ENCODE assay signal across 10 cellular contexts in genomic region chr18:79912409-79912991, GRCh38. TPM values are rescaled to one million over a fixed set of nuclear protein-coding genes. Genes with fewer than 3 reads are reported as not detected.
DNase-seq lines count a peak whose midpoint lies in the region; ATAC-seq and TF ChIP-seq lines count a peak whose summit lies in the region.
"Had no signal": no experiment of that assay in that cellular context is flagged by ENCODE, and none has a peak within 500 bp of the region (broad histone marks: within the 10 kb centered on the region; RNA-seq: fewer than 3 reads in every experiment).

No MANE protein-coding gene starts in this region.

- no peak for TF ChIP-seq CTCF in RWPE1 (conservative IDR thresholded peaks at IDR 0.05; ENCODE audit: low read depth)

- no peak overlapping the region for H3K27ac Mint-ChIP-seq in stimulated activated effector memory CD8-positive, alpha-beta T cell treated with anti-CD3 and anti-CD28 coated beads, Interleukin-12 subunit alpha, Interleukin-12 subunit beta, amount 100 ng/mL, for 72 hours

- H3K4me1 Mint-ChIP-seq in stimulated activated effector memory CD8-positive, alpha-beta T cell treated with anti-CD3 and anti-CD28 coated beads, Interleukin-12 subunit alpha, Interleukin-12 subunit beta, amount 100 ng/mL, for 72 hours, result peaks cover 36% of the 10 kb centered on the region

- DNase-seq in activated effector memory CD4-positive, alpha-beta T cell treated with anti-CD3 and anti-CD28 coated beads, Interleukin-2, amount 50 U/mL, for 16 hours, result peak; percentile 59
- DNase-seq in activated effector memory CD4-positive, alpha-beta T cell treated with Interleukin-2 at 50 U/mL for 16 hours, result no peak
- peak; percentile 50 for DNase-seq in left lobe of liver (ENCODE audit: low spot score)
- no peak for DNase-seq in stimulated activated effector memory CD8-positive, alpha-beta T cell treated with anti-CD3 and anti-CD28 coated beads, Interleukin-12 subunit alpha, Interleukin-12 subunit beta, amount 100 ng/mL, for 72 hours (ENCODE audit: low spot score in 2 of 2)
- no peak for DNase-seq in central memory CD4-positive, alpha-beta T cell
- no peak for DNase-seq in RWPE1 (ENCODE audit: low spot score)
- DNase-seq in HEK293T (ENCODE audit: extremely low spot score), result no peak

- no peaks in the 10 kb centered on the region for H3K9me3 Mint-ChIP-seq in stimulated activated effector memory CD8-positive, alpha-beta T cell treated with anti-CD3 and anti-CD28 coated beads, Interleukin-12 subunit alpha, Interleukin-12 subunit beta, amount 100 ng/mL, for 72 hours

- peak; percentile 36 for ATAC-seq in left lobe of liver
- ATAC-seq in stimulated activated effector memory CD8-positive, alpha-beta T cell treated with anti-CD3 and anti-CD28 coated beads, Interleukin-12 subunit alpha, Interleukin-12 subunit beta, amount 100 ng/mL, for 72 hours, result peak; percentile 74

- CTCF ChIA-PET in RWPE1 (lab: Yijun Ruan, JAX), result no interaction called here
- CTCF ChIA-PET in HEK293T (lab: Yijun Ruan, JAX), result no interaction called here

- POLR2A ChIA-PET in RWPE1 (lab: Yijun Ruan, JAX; ENCODE audit: low non-redundant PET) (no interaction called here), HEK293T (lab: Yijun Ruan, JAX) (no interaction called here)

- no peak overlapping the region for H3K4me3 Mint-ChIP-seq in stimulated activated effector memory CD8-positive, alpha-beta T cell treated with anti-CD3 and anti-CD28 coated beads, Interleukin-12 subunit alpha, Interleukin-12 subunit beta, amount 100 ng/mL, for 72 hours

- H3K27ac ChIP-seq in angular gyrus (ENCODE audit: low read depth, low read length) (peak overlapping the region; percentile 37), RWPE1 (no peak overlapping the region)
- H3K27ac ChIP-seq: 22Rv1, SJSA1 had no signal

- peaks cover 23% of the 10 kb centered on the region for H3K36me3 Mint-ChIP-seq in stimulated activated effector memory CD8-positive, alpha-beta T cell treated with anti-CD3 and anti-CD28 coated beads, Interleukin-12 subunit alpha, Interleukin-12 subunit beta, amount 100 ng/mL, for 72 hours

TF ChIP-seq in HEK293T, 16 proteins besides CTCF, POLR2A, EP300 and RAD21:
- TF ChIP-seq CTBP1 (IDR thresholded peaks at IDR 0.05; ENCODE audit: borderline replicate concordance) (no peak), SP1 (IDR thresholded peaks at IDR 0.05) (no peak), ELF4 (IDR thresholded peaks at IDR 0.05) (no peak), TARDBP (IDR thresholded peaks at IDR 0.05) (no peak), BHLHE40 (IDR thresholded peaks at IDR 0.05; ENCODE audit: borderline replicate concordance) (no peak), SUZ12 (IDR thresholded peaks at IDR 0.05) (no peak), FOXM1 (IDR thresholded peaks at IDR 0.05; ENCODE audit: borderline replicate concordance) (no peak), NFRKB (IDR thresholded peaks at IDR 0.05) (no peak), PKNOX1 (IDR thresholded peaks at IDR 0.05) (no peak), HDGF (IDR thresholded peaks at IDR 0.05; ENCODE audit: borderline replicate concordance) (no peak), FOXA1 (IDR thresholded peaks at IDR 0.05) (no peak), LEF1 (IDR thresholded peaks at IDR 0.05; ENCODE audit: borderline replicate concordance) (no peak), ARNT (IDR thresholded peaks at IDR 0.05) (no peak), L3MBTL2 (conservative IDR thresholded peaks at IDR 0.05) (no peak), FOXK2 (IDR thresholded peaks at IDR 0.05) (no peak), ZNF384 (IDR thresholded peaks at IDR 0.05) (no peak)

RNA-seq across cellular contexts. Expression of gene SLC66A2, which starts 39.0 kb away (rescaled TPM):
- 140 TPM for total RNA-seq in left lobe of liver

RNA-seq across cellular contexts. Expression of gene HSBP1L1, which starts 51.9 kb away (rescaled TPM):
- 20.2 TPM for total RNA-seq in left lobe of liver

Comparison
In these comparisons a context has a peak if more than half of its experiments do, and no peak if none do; other contexts are left out.
1. DNase-seq: peak in activated effector memory CD4-positive, alpha-beta T cell treated with anti-CD3 and anti-CD28 coated beads, Interleukin-2, amount 50 U/mL, for 16 hours (single experiment) and left lobe of liver (single experiment); none in activated effector memory CD4-positive, alpha-beta T cell treated with Interleukin-2 at 50 U/mL for 16 hours (single experiment), stimulated activated effector memory CD8-positive, alpha-beta T cell treated with anti-CD3 and anti-CD28 coated beads, Interleukin-12 subunit alpha, Interleukin-12 subunit beta, amount 100 ng/mL, for 72 hours (0 of 2), central memory CD4-positive, alpha-beta T cell (single experiment), RWPE1 (single experiment) and HEK293T (single experiment).